ENCODE assay signal across 1 cellular context in genomic region chr2:44495544-44495943, GRCh38.
TF ChIP-seq lines count a peak whose summit lies in the region.

No MANE protein-coding gene starts in this region.

TF ChIP-seq in SK-N-SH, 30 proteins besides CTCF, POLR2A, EP300 and RAD21 (continued from another document):
- no peak for TF ChIP-seq SIN3A (IDR thresholded peaks at IDR 0.05; ENCODE audit: borderline replicate concordance, low read depth, low read length)
